In genomic region chr10:80477813-80478212, GRCh38 we compare ENCODE assay signal across 9 cellular contexts. TPM values are rescaled to one million over a fixed set of nuclear protein-coding genes. Genes with fewer than 3 reads are reported as not detected.
DNase-seq lines count a peak whose midpoint lies in the region; ATAC-seq and TF ChIP-seq lines count a peak whose summit lies in the region.
"Had no signal": no experiment of that assay in that cellular context is flagged by ENCODE, and none has a peak within 500 bp of the region (broad histone marks: within the 10 kb centered on the region; RNA-seq: fewer than 3 reads in every experiment).

No MANE protein-coding gene starts in this region.

- peaks cover 21% of the 10 kb centered on the region for H3K9me1 ChIP-seq in IMR-90 (ENCODE audit: insufficient read depth, low read length)

- no peak overlapping the region for H4K8ac ChIP-seq in IMR-90 (ENCODE audit: low read depth in 2 of 2, low read length in 2 of 2)

- no peak overlapping the region for H3K56ac ChIP-seq in IMR-90 (ENCODE audit: extremely low read depth, insufficient read depth, low read length)

- H2AFZ ChIP-seq in IMR-90 (replicated peaks; ENCODE audit: low read length, poor library complexity) = no peak overlapping the region

- H4K91ac ChIP-seq in IMR-90 (ENCODE audit: insufficient read depth, low read depth, low read length) = no peak overlapping the region

- CTCF ChIA-PET in CD4-positive, alpha-beta memory T cell (lab: Charles Lee; ENCODE audit: partially characterized antibody) = interaction anchor here (0.9 to 2.4 kb wide), 9 partner anchors 9 to 33 kb away, joined by 3 to 7 read pairs (median 6); no protein-coding TSS in a partner anchor
- CTCF ChIA-PET in IMR-90 (lab: Yijun Ruan, JAX) = no interaction called here

- no peak overlapping the region for H2BK5ac ChIP-seq in IMR-90 (ENCODE audit: low read depth, low read length, poor library complexity, severe bottlenecking)

- no peak overlapping the region for H2BK120ac ChIP-seq in IMR-90 (ENCODE audit: low read depth, low read length)

- no peak overlapping the region for H2AK9ac ChIP-seq in IMR-90 (replicated peaks; ENCODE audit: low read depth, low read length, poor library complexity)

- no peak for TF ChIP-seq RAD21 in IMR-90 (IDR thresholded peaks at IDR 0.05; ENCODE audit: low read length)

- ATAC-seq in IMR-90 (ENCODE audit: low read depth) (peak; percentile 71), GM18909 (IDR thresholded peaks at IDR 0.05; ENCODE audit: poor library complexity, unreplicated experiment) (no peak), HG02981 (IDR thresholded peaks at IDR 0.05; ENCODE audit: unreplicated experiment) (no peak)

- H2BK15ac ChIP-seq in IMR-90 (ENCODE audit: low read depth, low read length) = no peak overlapping the region

- H3K9ac ChIP-seq in IMR-90 (ENCODE audit: low read depth, low read length) = no peak overlapping the region

- TF ChIP-seq POLR2A in IMR-90 (IDR thresholded peaks at IDR 0.05; ENCODE audit: low read depth, low read length) = no peak

- H3K27ac Mint-ChIP-seq in CD4-positive, alpha-beta memory T cell = peak overlapping the region; percentile 61 to 91 (median 76)
- peak overlapping the region; percentile 68 for H3K27ac Mint-ChIP-seq in chondrocyte (ENCODE audit: unreplicated experiment)

- POLR2A ChIA-PET in CD4-positive, alpha-beta memory T cell (lab: Charles Lee; ENCODE audit: partially characterized antibody) = interaction anchor here (1.5 to 28.7 kb wide), 6 partner anchors 9 to 26 kb away, joined by 4 to 906 read pairs (median 16); partner anchors contain the start of gene TSPAN14
- POLR2A ChIA-PET in IMR-90 (lab: Charles Lee; ENCODE audit: unreplicated experiment) = no interaction called here

- H4K20me1 ChIP-seq in IMR-90 (ENCODE audit: insufficient read depth, low read length) = peaks cover 11% of the 10 kb centered on the region

- no peak overlapping the region for H3K14ac ChIP-seq in IMR-90 (replicated peaks; ENCODE audit: low read depth, low read length)

- H3K4me2 ChIP-seq in IMR-90 (ENCODE audit: low read depth, low read length) = no peak overlapping the region

- TF ChIP-seq CTCF in IMR-90 (conservative IDR thresholded peaks at IDR 0.05; ENCODE audit: low read depth, low read length) = no peak
- no peak for TF ChIP-seq CTCF in chondrocyte (IDR thresholded peaks at IDR 0.05)

- no peaks in the 10 kb centered on the region for H3K27me3 ChIP-seq in CD4-positive, alpha-beta memory T cell (ENCODE audit: insufficient read depth, low read length)
- H3K27me3 ChIP-seq in IMR-90 (ENCODE audit: control insufficient read depth, insufficient read depth, low read length) = no peaks in the 10 kb centered on the region

- peak overlapping the region in 4 of 8 donors; percentile 7 to 68 (median 54) for H3K4me3 Mint-ChIP-seq in CD4-positive, alpha-beta memory T cell
- no peak overlapping the region for H3K4me3 Mint-ChIP-seq in chondrocyte (ENCODE audit: unreplicated experiment)

- peaks cover 54 to 61% of the 10 kb centered on the region in 2 donors for H3K36me3 Mint-ChIP-seq in CD4-positive, alpha-beta memory T cell
- peaks cover 12% of the 10 kb centered on the region for H3K36me3 Mint-ChIP-seq in chondrocyte (ENCODE audit: low read depth)

- H3K4ac ChIP-seq in IMR-90 (ENCODE audit: low read depth, low read length) = no peak overlapping the region

- dilution Hi-C loops in IMR-90 (cut with HindIII; ENCODE audit: low sequenced_read_pairs, unreplicated experiment) = no loop called here

- peaks cover 79% of the 10 kb centered on the region for H3K4me1 ChIP-seq in CD4-positive, alpha-beta memory T cell (ENCODE audit: insufficient read depth, low read length)
- peaks cover 17% of the 10 kb centered on the region for H3K4me1 ChIP-seq in IMR-90 (ENCODE audit: control insufficient read depth, insufficient read depth, low read length)
- H3K4me1 ChIP-seq in mesodermal cell (ENCODE audit: control insufficient read depth, insufficient read depth, low read length, poor library complexity, severe bottlenecking) = peaks cover 51% of the 10 kb centered on the region

- peaks cover 27 to 40% of the 10 kb centered on the region in 2 experiments for H3K79me1 ChIP-seq in IMR-90 (ENCODE audit: low read depth in 1 of 2, low read length in 2 of 2)

- H4K5ac ChIP-seq in IMR-90 (ENCODE audit: low read depth, low read length) = no peak overlapping the region

- DNase-seq in CD4-positive, alpha-beta memory T cell = peak in 1 of 5 donors; percentile 47
- DNase-seq in IMR-90 = peak; percentile 92
- DNase-seq in chondrocyte (ENCODE audit: low spot score) = no peak
- DNase-seq in SW480 (ENCODE audit: low spot score) = no peak
- no peak for DNase-seq in activated CD4-positive, alpha-beta T cell treated with anti-CD3 and anti-CD28 coated beads, Interleukin-2, amount 50 U/mL, for 1 hour

- BruUV-seq in IMR-90 (replicated peaks; lab: Mats Ljungman, UMichigan) = no TSS peak

- no peak overlapping the region for H2AK5ac ChIP-seq in IMR-90 (ENCODE audit: low read depth, low read length)

- intact Hi-C loops in CD4-positive, alpha-beta memory T cell (cut with micrococcal nuclease) = no loop called here
- intact Hi-C loops in IMR-90 (cut with micrococcal nuclease) = no loop called here

- H3K36me3 ChIP-seq in CD4-positive, alpha-beta memory T cell (ENCODE audit: insufficient read depth, low read length) = peaks cover 25% of the 10 kb centered on the region
- no peaks in the 10 kb centered on the region; the same call in 1 of the 2 replicates for H3K36me3 ChIP-seq in IMR-90 (ENCODE audit: control insufficient read depth, insufficient read depth, low read length)
- peaks cover 37% of the 10 kb centered on the region for H3K36me3 ChIP-seq in mesodermal cell (ENCODE audit: control insufficient read depth, insufficient read depth, low read length)

- no peaks in the 10 kb centered on the region for H3K27me3 Mint-ChIP-seq in CD4-positive, alpha-beta memory T cell
- H3K27me3 Mint-ChIP-seq in chondrocyte (ENCODE audit: low read depth) = no peaks in the 10 kb centered on the region

- no peak overlapping the region for H2BK20ac ChIP-seq in IMR-90 (ENCODE audit: low read depth, low read length)

- peaks cover 51 to 82% (median 69%) of the 10 kb centered on the region in 4 donors for H3K4me1 Mint-ChIP-seq in CD4-positive, alpha-beta memory T cell
- H3K4me1 Mint-ChIP-seq in chondrocyte (ENCODE audit: low read depth) = peaks cover 38% of the 10 kb centered on the region

- H3K9me3 ChIP-seq in CD4-positive, alpha-beta memory T cell (ENCODE audit: control insufficient read depth in 1 of 2, low read length in 2 of 2) = no peaks in the 10 kb centered on the region
- H3K9me3 ChIP-seq in IMR-90 (ENCODE audit: control insufficient read depth, insufficient read depth, low read length) (peaks cover 11% of the 10 kb centered on the region), mesodermal cell (ENCODE audit: control insufficient read depth, low read length) (no peaks in the 10 kb centered on the region)

- H3K18ac ChIP-seq in IMR-90 (ENCODE audit: low read depth, low read length) = no peak overlapping the region

- H3K9me3 Mint-ChIP-seq in CD4-positive, alpha-beta memory T cell = peaks cover 0 to 11% (median 3%) of the 10 kb centered on the region in 8 donors
- H3K9me3 Mint-ChIP-seq in chondrocyte (ENCODE audit: low read depth) = peaks cover 14% of the 10 kb centered on the region

- in situ Hi-C loops in IMR-90 (cut with MboI; ENCODE audit: low sequenced_read_pairs) = no loop called here

- WGBS in IMR-90 (ENCODE audit: extremely low coverage in 2 of 2, insufficient read length in 1 of 2), 2 experiments = no CpG with 5 or more reads among the region's 2 CpGs
- WGBS in mesodermal cell (ENCODE audit: insufficient coverage in 2 of 2), 2 experiments = 82 to 100% methylated on average over 1 to 2 of the region's 2 CpGs

- H3K4me3 ChIP-seq in CD4-positive, alpha-beta memory T cell (ENCODE audit: low read length in 2 of 2) = no peak overlapping the region
- no peak overlapping the region for H3K4me3 ChIP-seq in IMR-90 (ENCODE audit: insufficient read depth, low read depth, low read length)
- H3K4me3 ChIP-seq in mesodermal cell (ENCODE audit: extremely low read depth, insufficient read depth, low read length, poor library complexity, severe bottlenecking) = no peak overlapping the region

- no peak overlapping the region for H3K27ac ChIP-seq in CD4-positive, alpha-beta memory T cell (ENCODE audit: low read depth, low read length)
- no peak overlapping the region for H3K27ac ChIP-seq in IMR-90 (ENCODE audit: insufficient read depth, low read length)
- peak overlapping the region; percentile 83 for H3K27ac ChIP-seq in mesodermal cell (ENCODE audit: low read depth, low read length, severe bottlenecking)

- no peak overlapping the region for H3K23ac ChIP-seq in IMR-90 (ENCODE audit: low read depth, low read length)

TF ChIP-seq in IMR-90, 13 proteins besides CTCF, POLR2A, EP300 and RAD21:
- TF ChIP-seq MAFK (IDR thresholded peaks at IDR 0.05; ENCODE audit: low read depth, low read length) (peak; percentile 71), RFX5 (IDR thresholded peaks at IDR 0.05; ENCODE audit: low read depth, low read length) (no peak), FOS (IDR thresholded peaks at IDR 0.05; ENCODE audit: low read depth, low read length) (peak; percentile 71), NFE2L2 (IDR thresholded peaks at IDR 0.05; ENCODE audit: low read depth, low read length) (peak; percentile 47; the same call in 1 of the 2 replicates), CHD1 (IDR thresholded peaks at IDR 0.05; ENCODE audit: low read depth, low read length) (no peak)

RNA-seq across cellular contexts. Expression of gene TSPAN14, which starts 23.7 kb away (rescaled TPM):
- 100 to 1,000 TPM; 151 to 153 TPM for total RNA-seq in CD4-positive, alpha-beta memory T cell
- polyA plus RNA-seq in CD4-positive, alpha-beta memory T cell = 100 to 1,000 TPM; 148 to 246 TPM
- total RNA-seq in IMR-90 (2012; rRNA removed) = 13.3 and 18.5 TPM in 2 replicates
- polyA plus RNA-seq in IMR-90 (2012; rRNA removed) = 40.6 and 43.0 TPM in 2 replicates
- 55.8 and 57.7 TPM in 2 replicates for polyA plus RNA-seq in IMR-90 (2012; cell fraction: cytosol; rRNA removed)
- 36.3 and 44.3 TPM in 2 replicates for polyA plus RNA-seq in IMR-90 (2012; cell fraction: nucleus; rRNA removed; ENCODE audit: low replicate concordance)
- 23.0 to 57.4 TPM (median 53.8 TPM) in 3 replicates for total RNA-seq in chondrocyte
- 117 TPM for polyA plus RNA-seq in mesodermal cell (2013, experiment 1 of 2)
- 90.6 TPM for polyA plus RNA-seq in mesodermal cell (2013, experiment 2 of 2)

RNA-seq across cellular contexts. Expression of gene SH2D4B, which starts 59.9 kb away (rescaled TPM):
- under 1 TPM; 0.17 TPM for total RNA-seq in CD4-positive, alpha-beta memory T cell
- polyA plus RNA-seq in CD4-positive, alpha-beta memory T cell = not detected
- total RNA-seq in IMR-90 (2012; rRNA removed) (not detected in 2 replicates), chondrocyte (0.07 TPM in 1 of 3 replicates, not detected in the others)
- polyA plus RNA-seq in IMR-90 (2012; rRNA removed) = not detected in 2 replicates
- not detected in 2 replicates for polyA plus RNA-seq in IMR-90 (2012; cell fraction: cytosol; rRNA removed)
- polyA plus RNA-seq in IMR-90 (2012; cell fraction: nucleus; rRNA removed; ENCODE audit: low replicate concordance) = not detected in 2 replicates
- 0.26 TPM for polyA plus RNA-seq in mesodermal cell (2013, experiment 1 of 2)
- polyA plus RNA-seq in mesodermal cell (2013, experiment 2 of 2) = 0.35 TPM
- total RNA-seq: HT-29 had no signal
